In the genomic region with DNA sequence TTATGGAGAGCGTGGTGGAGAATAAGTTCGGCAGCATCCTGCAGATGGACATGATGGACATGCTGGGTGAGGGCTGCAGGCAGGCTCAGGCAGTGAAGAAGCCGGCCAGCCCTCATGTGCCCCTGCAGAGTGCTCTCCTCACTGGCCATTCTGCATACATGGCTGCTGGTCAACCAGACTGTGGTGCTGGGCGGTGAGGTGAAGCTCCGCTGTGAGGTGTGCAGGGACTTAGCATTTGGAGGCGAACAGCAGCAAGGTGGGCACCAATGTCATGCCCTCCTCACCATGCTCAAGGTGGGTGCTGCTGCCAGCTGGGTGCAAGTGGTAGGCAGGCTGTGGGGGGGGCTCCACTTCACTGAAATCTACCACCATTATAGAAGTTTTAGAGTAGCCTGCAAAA, we compare ENCODE assay signal across 28 cellular contexts. TPM values are rescaled to one million over a fixed set of nuclear protein-coding genes. Genes with fewer than 3 reads are reported as not detected.
"Had no signal": no experiment of that assay in that cellular context is flagged by ENCODE, and none has a peak within 500 bp of the region (broad histone marks: within the 10 kb centered on the region; RNA-seq: fewer than 3 reads in every experiment).

No MANE protein-coding gene starts in this region.

- H3K9me3 ChIP-seq: esophagus squamous epithelium, gastroesophageal sphincter had no signal

- H3K27ac ChIP-seq: brain microvascular endothelial cell, coronary artery, esophagus squamous epithelium, gastroesophageal sphincter had no signal

- H3K9me3 Mint-ChIP-seq: activated T-cell treated with anti-CD3 and anti-CD28 coated beads, Interleukin-2, amount 50 U/mL, for 24 hours; central memory CD8-positive, alpha-beta T cell had no signal

- H3K27ac Mint-ChIP-seq: activated CD4-positive, alpha-beta memory T cell treated with anti-CD3 and anti-CD28 coated beads, Interleukin-2, amount 10 ng/mL, durations not matched to agents 7 days and 5 days; activated CD4-positive, alpha-beta T cell treated with anti-CD3 and anti-CD28 coated beads for 36 hours; activated CD4-positive, alpha-beta T cell treated with anti-CD3 and anti-CD28 coated beads, Interleukin-2, amount 10 ng/mL, durations not matched to agents 7 days and 5 days; activated naive CD8-positive, alpha-beta T cell; activated T-cell treated with anti-CD3 and anti-CD28 coated beads, Interleukin-2, amount 50 U/mL, for 24 hours; activated T-cell treated with anti-CD3 and anti-CD28 coated beads, Interleukin-2, amount 50 U/mL, for 72 hours; effector memory CD8-positive, alpha-beta T cell had no signal

- H3K27me3 ChIP-seq: brain microvascular endothelial cell had no signal

- H3K4me3 ChIP-seq: coronary artery, esophagus squamous epithelium, gastroesophageal sphincter had no signal

- H3K36me3 Mint-ChIP-seq: activated naive CD8-positive, alpha-beta T cell had no signal

- H3K4me3 Mint-ChIP-seq: activated CD4-positive, alpha-beta memory T cell treated with anti-CD3 and anti-CD28 coated beads, Interleukin-2, amount 10 ng/mL, durations not matched to agents 7 days and 5 days; activated CD4-positive, alpha-beta T cell treated with anti-CD3 and anti-CD28 coated beads for 36 hours; activated CD4-positive, alpha-beta T cell treated with anti-CD3 and anti-CD28 coated beads, Interleukin-2, amount 10 ng/mL, durations not matched to agents 7 days and 5 days; activated naive CD8-positive, alpha-beta T cell; activated T-cell treated with anti-CD3 and anti-CD28 coated beads, Interleukin-2, amount 50 U/mL, for 24 hours; activated T-cell treated with anti-CD3 and anti-CD28 coated beads, Interleukin-2, amount 50 U/mL, for 72 hours; central memory CD8-positive, alpha-beta T cell; effector memory CD8-positive, alpha-beta T cell had no signal

- H3K27me3 Mint-ChIP-seq: activated CD4-positive, alpha-beta memory T cell treated with anti-CD3 and anti-CD28 coated beads, Interleukin-2, amount 10 ng/mL, durations not matched to agents 7 days and 5 days; activated CD4-positive, alpha-beta T cell treated with anti-CD3 and anti-CD28 coated beads for 36 hours; activated CD4-positive, alpha-beta T cell treated with anti-CD3 and anti-CD28 coated beads, Interleukin-2, amount 10 ng/mL, durations not matched to agents 7 days and 5 days; activated naive CD8-positive, alpha-beta T cell; central memory CD8-positive, alpha-beta T cell; effector memory CD8-positive, alpha-beta T cell had no signal

- DNase-seq: activated CD4-positive, alpha-beta memory T cell treated with anti-CD3 and anti-CD28 coated beads, Interleukin-2, amount 10 ng/mL, durations not matched to agents 7 days and 5 days; activated CD4-positive, alpha-beta T cell treated with anti-CD3 and anti-CD28 coated beads for 36 hours; activated CD4-positive, alpha-beta T cell treated with anti-CD3 and anti-CD28 coated beads, Interleukin-2, amount 10 ng/mL, durations not matched to agents 7 days and 5 days; activated CD4-positive, alpha-beta T cell treated with anti-CD3 and anti-CD28 coated beads, Interleukin-2, amount 50 U/mL, for 4 hours; activated CD4-positive, CD25-positive, alpha-beta regulatory T cell; activated CD4-positive, CD25-positive, alpha-beta regulatory T cell treated with anti-CD3 and anti-CD28 coated beads, Interleukin-2, amount 50 U/mL, for 72 hours; activated CD8-positive, alpha-beta memory T cell treated with anti-CD3 and anti-CD28 coated beads, Interleukin-2, amount 50 U/mL, for 48 hours; activated gamma-delta T cell; activated naive CD4-positive, alpha-beta T cell treated with anti-CD3 and anti-CD28 coated beads, Interleukin-2, amount 50 U/mL, for 16 hours; activated naive CD4-positive, alpha-beta T cell treated with Interleukin-2 at 50 U/mL for 16 hours; activated T-cell treated with anti-CD3 and anti-CD28 coated beads for 4 hours; activated T-cell treated with anti-CD3 and anti-CD28 coated beads, Interleukin-2, amount 50 U/mL, for 24 hours; activated T-cell treated with anti-CD3 and anti-CD28 coated beads, Interleukin-2, amount 50 U/mL, for 72 hours; amniotic stem cell; anterior cingulate cortex; brain microvascular endothelial cell; dermis blood vessel endothelial cell; effector CD4-positive, alpha-beta T cell; effector memory CD8-positive, alpha-beta T cell; erythroblast; esophagus squamous epithelium; foreskin melanocyte; T-helper 2 cell had no signal

- H3K36me3 ChIP-seq: brain microvascular endothelial cell, esophagus squamous epithelium, gastroesophageal sphincter had no signal

- H3K4me1 Mint-ChIP-seq: activated CD4-positive, alpha-beta memory T cell treated with anti-CD3 and anti-CD28 coated beads, Interleukin-2, amount 10 ng/mL, durations not matched to agents 7 days and 5 days; activated CD4-positive, alpha-beta T cell treated with anti-CD3 and anti-CD28 coated beads for 36 hours; activated CD4-positive, alpha-beta T cell treated with anti-CD3 and anti-CD28 coated beads, Interleukin-2, amount 10 ng/mL, durations not matched to agents 7 days and 5 days; central memory CD8-positive, alpha-beta T cell had no signal

- ATAC-seq: activated CD4-positive, alpha-beta T cell treated with anti-CD3 and anti-CD28 coated beads for 36 hours; activated T-cell treated with anti-CD3 and anti-CD28 coated beads, Interleukin-2, amount 50 U/mL, for 72 hours; effector memory CD8-positive, alpha-beta T cell; gastroesophageal sphincter had no signal

RNA-seq across cellular contexts. Expression of gene ZNF492, which starts 5.7 kb away (rescaled TPM):
- total RNA-seq: astrocyte had no signal
